In genomic region chr5:1195439-1195838, GRCh38 we compare ENCODE assay signal across 23 cellular contexts. TPM values are rescaled to one million over a fixed set of nuclear protein-coding genes. Genes with fewer than 3 reads are reported as not detected.
"Had no signal": no experiment of that assay in that cellular context is flagged by ENCODE, and none has a peak within 500 bp of the region (broad histone marks: within the 10 kb centered on the region; RNA-seq: fewer than 3 reads in every experiment).

No MANE protein-coding gene starts in this region.

- H3K27ac Mint-ChIP-seq: immature natural killer cell, mesothelial cell of epicardium, nephron progenitor cell had no signal

- H3K4me3 Mint-ChIP-seq: immature natural killer cell, mesothelial cell of epicardium, nephron progenitor cell had no signal

- DNase-seq: dermis blood vessel endothelial cell; esophagus squamous epithelium; foreskin fibroblast; immature natural killer cell; nephron progenitor cell; stimulated activated CD4-positive, alpha-beta T cell treated with anti-CD3 and anti-CD28 coated beads, Interleukin-2, amount 100 ng/mL, for 24 hours; stimulated activated CD4-positive, alpha-beta T cell treated with anti-CD3 and anti-CD28 coated beads, Interleukin-4, amount 100 ng/mL, for 4 hours; stimulated activated naive CD4-positive, alpha-beta T cell; tibial artery had no signal

- H3K36me3 ChIP-seq: cardiac muscle cell, esophagus squamous epithelium, gastroesophageal sphincter, neutrophil, tibial artery, upper lobe of left lung had no signal

- H3K27ac ChIP-seq: cardiac muscle cell, esophagus squamous epithelium, gastroesophageal sphincter, neutrophil, tibial artery, upper lobe of left lung had no signal

- H3K27me3 ChIP-seq: cardiac muscle cell, upper lobe of left lung had no signal

- H3K4me1 Mint-ChIP-seq: immature natural killer cell had no signal

- H3K9me3 ChIP-seq: esophagus squamous epithelium, gastroesophageal sphincter, neutrophil, tibial artery, upper lobe of left lung had no signal

- H3K4me1 ChIP-seq: esophagus squamous epithelium, gastroesophageal sphincter, tibial artery, upper lobe of left lung had no signal

- H3K4me3 ChIP-seq: cardiac muscle cell, esophagus squamous epithelium, gastroesophageal sphincter, tibial artery, upper lobe of left lung had no signal

- ATAC-seq: gastroesophageal sphincter, left colon, sciatic nerve had no signal

- H3K36me3 Mint-ChIP-seq: immature natural killer cell, mesothelial cell of epicardium had no signal

- H3K9me3 Mint-ChIP-seq: immature natural killer cell, mesothelial cell of epicardium, nephron progenitor cell had no signal

RNA-seq across cellular contexts. Expression of gene SLC6A19, which starts 6.0 kb away (rescaled TPM):
- total RNA-seq: dermis blood vessel endothelial cell, epithelial cell of proximal tubule, esophagus squamous epithelium, gastroesophageal sphincter, lower leg skin, mesothelial cell of epicardium, osteoblast, pulmonary artery endothelial cell had no signal
- polyA plus RNA-seq: immature natural killer cell, keratinocyte had no signal

RNA-seq across cellular contexts. Expression of gene SLC6A18, which starts 29.7 kb away (rescaled TPM):
- total RNA-seq: cardiac muscle cell, dermis blood vessel endothelial cell, epithelial cell of proximal tubule, esophagus squamous epithelium, gastroesophageal sphincter, lower leg skin, mesothelial cell of epicardium, osteoblast, pulmonary artery endothelial cell, sciatic nerve, skeletal muscle tissue, temporal lobe, upper lobe of left lung had no signal
- polyA plus RNA-seq: cardiac muscle cell, immature natural killer cell, keratinocyte had no signal
